ENCODE assay signal across 1 cellular context in the genomic region with DNA sequence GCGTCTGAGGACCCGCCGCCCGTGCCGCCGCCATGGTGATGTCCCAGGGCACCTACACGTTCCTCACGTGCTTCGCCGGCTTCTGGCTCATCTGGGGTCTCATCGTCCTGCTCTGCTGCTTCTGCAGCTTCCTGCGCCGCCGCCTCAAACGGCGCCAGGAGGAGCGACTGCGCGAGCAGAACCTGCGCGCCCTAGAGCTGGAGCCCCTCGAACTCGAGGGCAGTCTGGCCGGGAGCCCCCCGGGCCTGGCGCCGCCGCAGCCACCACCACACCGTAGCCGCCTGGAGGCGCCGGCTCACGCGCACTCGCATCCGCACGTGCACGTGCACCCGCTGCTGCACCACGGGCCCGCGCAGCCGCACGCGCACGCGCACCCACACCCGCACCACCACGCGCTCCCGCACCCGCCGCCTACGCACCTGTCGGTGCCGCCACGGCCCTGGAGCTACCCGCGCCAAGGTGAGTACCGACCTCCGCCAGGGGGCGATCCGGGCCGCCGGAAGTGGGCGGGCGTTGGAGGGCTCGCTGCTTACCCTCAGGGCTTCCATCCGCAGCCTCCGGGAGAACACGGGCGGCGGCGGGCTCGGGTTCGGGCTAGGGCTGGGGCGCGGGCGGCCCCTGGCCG.
TF ChIP-seq lines count a peak whose summit lies in the region.

No MANE protein-coding gene starts in this region.

TF ChIP-seq in A549, 52 proteins besides CTCF, POLR2A, EP300 and RAD21 (continued from another document):
- TF ChIP-seq, protein P1, sequence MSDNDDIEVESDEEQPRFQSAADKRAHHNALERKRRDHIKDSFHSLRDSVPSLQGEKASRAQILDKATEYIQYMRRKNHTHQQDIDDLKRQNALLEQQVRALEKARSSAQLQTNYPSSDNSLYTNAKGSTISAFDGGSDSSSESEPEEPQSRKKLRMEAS (IDR thresholded peaks at IDR 0.05): peak; percentile 78; the same call in 1 of the 2 replicates
- TF ChIP-seq BHLHE40 (IDR thresholded peaks at IDR 0.05; ENCODE audit: low read depth, low read length) (0 out of 2 replicates have a peak, but pooled peaks have one; percentile 22), GATA3 (IDR thresholded peaks at IDR 0.05; ENCODE audit: borderline replicate concordance) (no peak), CHD2 (IDR thresholded peaks at IDR 0.05; ENCODE audit: low read length, partially characterized antibody) (no peak), HEYL (CRISPR knock-in tag; IDR thresholded peaks at IDR 0.05) (no peak), HOXB5 (CRISPR knock-in tag; IDR thresholded peaks at IDR 0.05) (no peak), FOXS1 (CRISPR knock-in tag; IDR thresholded peaks at IDR 0.05) (0 out of 2 replicates have a peak, but pooled peaks have one; percentile 9), SREBF2 (IDR thresholded peaks at IDR 0.05) (no peak), HDAC2 (IDR thresholded peaks at IDR 0.05) (no peak), SMC3 (IDR thresholded peaks at IDR 0.05) (peak; percentile 39; the same call in 1 of the 3 replicates), ZSCAN20 (CRISPR knock-in tag; IDR thresholded peaks at IDR 0.05) (no peak), KDM1A (IDR thresholded peaks at IDR 0.05; ENCODE audit: low read depth) (no peak), RFX5 (IDR thresholded peaks at IDR 0.05) (no peak), EHMT2 (IDR thresholded peaks at IDR 0.05; ENCODE audit: low read depth) (no peak), NFE2L2 (conservative IDR thresholded peaks at IDR 0.05; ENCODE audit: low read length) (no peak), TP53 (CRISPR knock-in tag; IDR thresholded peaks at IDR 0.05) (no peak), RNF2 (IDR thresholded peaks at IDR 0.05; ENCODE audit: borderline replicate concordance, low read depth) (no peak; the same call in 1 of the 2 replicates), EHF (CRISPR knock-in tag; IDR thresholded peaks at IDR 0.05) (no peak), ZFP36 (IDR thresholded peaks at IDR 0.05; ENCODE audit: borderline replicate concordance, partially characterized antibody) (no peak), ELK1 (IDR thresholded peaks at IDR 0.05; ENCODE audit: low read depth, low read length) (0 out of 2 replicates have a peak, but pooled peaks have one; percentile 69), NPAS2 (CRISPR knock-in tag; IDR thresholded peaks at IDR 0.05; ENCODE audit: borderline replicate concordance) (peak; percentile 38; the same call in 1 of the 2 replicates), REST (IDR thresholded peaks at IDR 0.05) (no peak; the same call in 1 of the 2 replicates), NR3C1 (IDR thresholded peaks at IDR 0.05) (no peak)
- TF ChIP-seq, protein P2, sequence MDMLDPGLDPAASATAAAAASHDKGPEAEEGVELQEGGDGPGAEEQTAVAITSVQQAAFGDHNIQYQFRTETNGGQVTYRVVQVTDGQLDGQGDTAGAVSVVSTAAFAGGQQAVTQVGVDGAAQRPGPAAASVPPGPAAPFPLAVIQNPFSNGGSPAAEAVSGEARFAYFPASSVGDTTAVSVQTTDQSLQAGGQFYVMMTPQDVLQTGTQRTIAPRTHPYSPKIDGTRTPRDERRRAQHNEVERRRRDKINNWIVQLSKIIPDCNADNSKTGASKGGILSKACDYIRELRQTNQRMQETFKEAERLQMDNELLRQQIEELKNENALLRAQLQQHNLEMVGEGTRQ (IDR thresholded peaks at IDR 0.05): peak; percentile 36; the same call in 1 of the 2 replicates
- TF ChIP-seq, protein P3, sequence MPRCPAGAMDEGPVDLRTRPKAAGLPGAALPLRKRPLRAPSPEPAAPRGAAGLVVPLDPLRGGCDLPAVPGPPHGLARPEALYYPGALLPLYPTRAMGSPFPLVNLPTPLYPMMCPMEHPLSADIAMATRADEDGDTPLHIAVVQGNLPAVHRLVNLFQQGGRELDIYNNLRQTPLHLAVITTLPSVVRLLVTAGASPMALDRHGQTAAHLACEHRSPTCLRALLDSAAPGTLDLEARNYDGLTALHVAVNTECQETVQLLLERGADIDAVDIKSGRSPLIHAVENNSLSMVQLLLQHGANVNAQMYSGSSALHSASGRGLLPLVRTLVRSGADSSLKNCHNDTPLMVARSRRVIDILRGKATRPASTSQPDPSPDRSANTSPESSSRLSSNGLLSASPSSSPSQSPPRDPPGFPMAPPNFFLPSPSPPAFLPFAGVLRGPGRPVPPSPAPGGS (IDR thresholded peaks at IDR 0.05): no peak
- TF ChIP-seq, protein P4, sequence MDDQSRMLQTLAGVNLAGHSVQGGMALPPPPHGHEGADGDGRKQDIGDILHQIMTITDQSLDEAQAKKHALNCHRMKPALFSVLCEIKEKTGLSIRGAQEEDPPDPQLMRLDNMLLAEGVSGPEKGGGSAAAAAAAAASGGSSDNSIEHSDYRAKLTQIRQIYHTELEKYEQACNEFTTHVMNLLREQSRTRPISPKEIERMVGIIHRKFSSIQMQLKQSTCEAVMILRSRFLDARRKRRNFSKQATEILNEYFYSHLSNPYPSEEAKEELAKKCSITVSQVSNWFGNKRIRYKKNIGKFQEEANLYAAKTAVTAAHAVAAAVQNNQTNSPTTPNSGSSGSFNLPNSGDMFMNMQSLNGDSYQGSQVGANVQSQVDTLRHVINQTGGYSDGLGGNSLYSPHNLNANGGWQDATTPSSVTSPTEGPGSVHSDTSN (IDR thresholded peaks at IDR 0.05): no peak
- TF ChIP-seq, protein P5, sequence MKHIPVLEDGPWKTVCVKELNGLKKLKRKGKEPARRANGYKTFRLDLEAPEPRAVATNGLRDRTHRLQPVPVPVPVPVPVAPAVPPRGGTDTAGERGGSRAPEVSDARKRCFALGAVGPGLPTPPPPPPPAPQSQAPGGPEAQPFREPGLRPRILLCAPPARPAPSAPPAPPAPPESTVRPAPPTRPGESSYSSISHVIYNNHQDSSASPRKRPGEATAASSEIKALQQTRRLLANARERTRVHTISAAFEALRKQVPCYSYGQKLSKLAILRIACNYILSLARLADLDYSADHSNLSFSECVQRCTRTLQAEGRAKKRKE (CRISPR knock-in tag; IDR thresholded peaks at IDR 0.05; ENCODE audit: low read depth): 0 out of 2 replicates have a peak, but pooled peaks have one; percentile 20
